ENCODE assay signal across 16 cellular contexts in the genomic region with DNA sequence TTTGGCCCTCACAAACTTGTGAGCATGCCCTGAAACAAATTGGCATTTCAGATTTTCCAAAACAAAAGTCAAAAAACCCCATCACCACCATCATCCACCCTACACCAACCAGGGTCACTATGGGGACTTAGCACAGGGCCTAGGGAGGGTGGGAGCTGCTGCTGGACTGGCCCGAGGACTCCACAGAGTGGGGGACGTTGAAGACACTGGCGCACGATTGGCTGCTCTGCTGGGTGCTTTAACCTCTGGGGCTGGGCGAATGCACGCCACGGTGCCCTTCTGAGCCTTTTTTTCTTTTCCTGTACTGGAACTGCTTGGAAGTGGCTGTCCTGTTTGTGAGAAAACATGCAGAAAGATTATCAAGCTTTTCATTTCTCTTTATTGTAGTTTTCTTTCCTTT.
DNase-seq lines count a peak whose midpoint lies in the region; TF ChIP-seq lines count a peak whose summit lies in the region.
"Had no signal": no experiment of that assay in that cellular context is flagged by ENCODE, and none has a peak within 500 bp of the region (broad histone marks: within the 10 kb centered on the region; RNA-seq: fewer than 3 reads in every experiment).

No MANE protein-coding gene starts in this region.

- H3K4me1 ChIP-seq in HUES48 (ENCODE audit: control insufficient read depth, insufficient read depth, low read length) (peaks cover 65% of the 10 kb centered on the region), iPS-20b (ENCODE audit: insufficient read depth, low read length) (peaks cover 37% of the 10 kb centered on the region), neural progenitor cell (peaks cover 41% of the 10 kb centered on the region), smooth muscle cell (ENCODE audit: low read depth) (no peaks in the 10 kb centered on the region)

- H3K36me3 ChIP-seq in HUES48 (ENCODE audit: control insufficient read depth, insufficient read depth, low read length) (peaks cover 3% of the 10 kb centered on the region; the same call in 1 of the 2 replicates), iPS-20b (ENCODE audit: insufficient read depth, low read depth, low read length) (peaks cover 6% of the 10 kb centered on the region; the same call in 1 of the 2 replicates), neural progenitor cell (no peaks in the 10 kb centered on the region), smooth muscle cell (ENCODE audit: low read depth) (no peaks in the 10 kb centered on the region)

- CTCF ChIA-PET in activated naive CD4-positive, alpha-beta T cell treated with anti-CD3 and anti-CD28 coated beads for 36 hours (lab: Charles Lee) = interaction anchor here (0.8 to 1.4 kb wide), 6 partner anchors 16 to 562 kb away, joined by 3 to 11 read pairs (median 4); no protein-coding TSS in a partner anchor

- peaks cover 7% of the 10 kb centered on the region for H4K20me1 ChIP-seq in neural progenitor cell (ENCODE audit: low read depth)
- H4K20me1 ChIP-seq in smooth muscle cell (ENCODE audit: low read depth) = no peaks in the 10 kb centered on the region

- peaks cover 1% of the 10 kb centered on the region for H3K36me3 Mint-ChIP-seq in activated naive CD4-positive, alpha-beta T cell treated with anti-CD3 and anti-CD28 coated beads for 36 hours (ENCODE audit: low read depth)
- peaks cover 12% of the 10 kb centered on the region for H3K36me3 Mint-ChIP-seq in neural progenitor cell

- no peak for DNase-seq in activated naive CD4-positive, alpha-beta T cell treated with anti-CD3 and anti-CD28 coated beads for 36 hours
- no peak for DNase-seq in activated naive CD4-positive, alpha-beta T cell treated with anti-CD3 and anti-CD28 coated beads, Interleukin-2, amount 50 U/mL, for 16 hours
- peak; percentile 37 for DNase-seq in neural progenitor cell (ENCODE audit: low spot score)
- no peak for DNase-seq in GDM1 (lab: John Stamatoyannopoulos, UW)
- no peak for DNase-seq in SIG-M5 treated with dmso at 0.1 percent for 504 hours (lab: John Stamatoyannopoulos, UW; ENCODE audit: unreplicated experiment)
- no peak for DNase-seq in smooth muscle cell (lab: John Stamatoyannopoulos, UW; ENCODE audit: unreplicated experiment)
- DNase-seq: H7, MG63, NCI-H1105, NCI-H187, NCI-H2171, NCI-H774 had no signal

- peak overlapping the region; percentile 20 for H3K27ac Mint-ChIP-seq in activated naive CD4-positive, alpha-beta T cell treated with anti-CD3 and anti-CD28 coated beads for 36 hours
- peak overlapping the region; percentile 46 for H3K27ac Mint-ChIP-seq in neural progenitor cell

- H3K9me3 ChIP-seq in HUES48 (ENCODE audit: control insufficient read depth, insufficient read depth, low read length) (no peaks in the 10 kb centered on the region), iPS-20b (ENCODE audit: insufficient read depth, low read depth, low read length) (no peaks in the 10 kb centered on the region), neural progenitor cell (ENCODE audit: low read depth) (no peaks in the 10 kb centered on the region), smooth muscle cell (replicated peaks; ENCODE audit: low read depth) (no peaks in the 10 kb centered on the region)
- H3K9me3 ChIP-seq: MG63 had no signal

- no peak for TF ChIP-seq CTCF in neural progenitor cell (IDR thresholded peaks at IDR 0.05)
- no peak for TF ChIP-seq CTCF in smooth muscle cell (IDR thresholded peaks at IDR 0.05; ENCODE audit: borderline replicate concordance, insufficient read depth, poor library complexity, severe bottlenecking)

- H3K27me3 ChIP-seq in HUES48 (ENCODE audit: control insufficient read depth, insufficient read depth, low read length) (no peaks in the 10 kb centered on the region), iPS-20b (ENCODE audit: insufficient read depth, low read length) (no peaks in the 10 kb centered on the region), neural progenitor cell (no peaks in the 10 kb centered on the region), smooth muscle cell (ENCODE audit: low read depth) (no peaks in the 10 kb centered on the region)
- H3K27me3 ChIP-seq: MG63 had no signal

- H3K9me3 Mint-ChIP-seq in activated naive CD4-positive, alpha-beta T cell treated with anti-CD3 and anti-CD28 coated beads for 36 hours = no peaks in the 10 kb centered on the region
- no peaks in the 10 kb centered on the region for H3K9me3 Mint-ChIP-seq in neural progenitor cell

- H2AFZ ChIP-seq in neural progenitor cell (replicated peaks) (no peak overlapping the region), smooth muscle cell (ENCODE audit: low read depth) (no peak overlapping the region)

- H3K79me2 ChIP-seq in neural progenitor cell (ENCODE audit: low read depth) = no peaks in the 10 kb centered on the region
- no peaks in the 10 kb centered on the region for H3K79me2 ChIP-seq in smooth muscle cell (ENCODE audit: low read depth)

- intact Hi-C loops in activated naive CD4-positive, alpha-beta T cell treated with anti-CD3 and anti-CD28 coated beads for 36 hours (cut with micrococcal nuclease) = no loop called here

- H3K4me3 ChIP-seq in HUES48 (ENCODE audit: low read depth, low read length) = 0 out of 2 replicates have a peak overlapping the region, but pooled peaks have one; percentile 17
- peak overlapping the region; percentile 2; the same call in 1 of the 2 replicates for H3K4me3 ChIP-seq in iPS-20b (ENCODE audit: low read length)
- H3K4me3 ChIP-seq in neural progenitor cell = no peak overlapping the region
- H3K4me3 ChIP-seq in smooth muscle cell = no peak overlapping the region
- H3K4me3 ChIP-seq: MG63 had no signal

- no peak overlapping the region for H3K4me3 Mint-ChIP-seq in activated naive CD4-positive, alpha-beta T cell treated with anti-CD3 and anti-CD28 coated beads for 36 hours
- H3K4me3 Mint-ChIP-seq in neural progenitor cell = no peak overlapping the region

- H3F3A ChIP-seq in neural progenitor cell (ENCODE audit: low read depth) (peaks cover 1% of the 10 kb centered on the region), smooth muscle cell (ENCODE audit: low read depth) (no peaks in the 10 kb centered on the region)

- H3K27me3 Mint-ChIP-seq in activated naive CD4-positive, alpha-beta T cell treated with anti-CD3 and anti-CD28 coated beads for 36 hours (ENCODE audit: low read depth) = no peaks in the 10 kb centered on the region
- peaks cover 3% of the 10 kb centered on the region for H3K27me3 Mint-ChIP-seq in neural progenitor cell (ENCODE audit: insufficient read depth, low read depth)

- H3K4me2 ChIP-seq in neural progenitor cell (peak overlapping the region; percentile 24), smooth muscle cell (no peak overlapping the region)
- H3K4me2 ChIP-seq: KMS-11 had no signal

- H3K27ac ChIP-seq in HUES48 (ENCODE audit: low read depth, low read length) (peak overlapping the region; percentile 68), iPS-20b (ENCODE audit: low read length) (no peak overlapping the region), neural progenitor cell (peak overlapping the region; percentile 50), smooth muscle cell (ENCODE audit: low read depth) (no peak overlapping the region)
- H3K27ac ChIP-seq: C4-2B, KMS-11 had no signal

- H3K9ac ChIP-seq in HUES48 (ENCODE audit: low read depth, low read length) (no peak overlapping the region), iPS-20b (ENCODE audit: low read depth, low read length) (no peak overlapping the region), neural progenitor cell (no peak overlapping the region), smooth muscle cell (ENCODE audit: low read depth) (no peak overlapping the region)
- H3K9ac ChIP-seq: KMS-11 had no signal

- 88% methylated on average over 7 of the region's 7 CpGs for WGBS in smooth muscle cell (ENCODE audit: low lambda C conversion rate)

- peaks cover 34% of the 10 kb centered on the region for H3K4me1 Mint-ChIP-seq in activated naive CD4-positive, alpha-beta T cell treated with anti-CD3 and anti-CD28 coated beads for 36 hours (ENCODE audit: low read depth)
- peaks cover 58% of the 10 kb centered on the region for H3K4me1 Mint-ChIP-seq in neural progenitor cell

Comparison
In these comparisons a context has a peak if more than half of its experiments do, and no peak if none do; other contexts are left out.
1. H3K27ac ChIP-seq: peak in HUES48 (single experiment) and neural progenitor cell (single experiment); none in iPS-20b (single experiment) and smooth muscle cell (single experiment).
2. H3K4me3 ChIP-seq: peak in HUES48 (single experiment) and iPS-20b (single experiment); none in neural progenitor cell (single experiment) and smooth muscle cell (single experiment).